8 cellular contexts compared by ENCODE assay signal in genomic region chr6:79544299-79544927, GRCh38. TPM values are rescaled to one million over a fixed set of nuclear protein-coding genes. Genes with fewer than 3 reads are reported as not detected.
DNase-seq lines count a peak whose midpoint lies in the region; ATAC-seq and TF ChIP-seq lines count a peak whose summit lies in the region.

No MANE protein-coding gene starts in this region.

- DNase-seq in SHP77 (lab: John Stamatoyannopoulos, UW) (peak; percentile 16 to 18), SHP77 treated with DMSO at 0.1 percent for 48 hours (lab: John Stamatoyannopoulos, UW) (no peak), SJSA1 (ENCODE audit: low read depth in 1 of 2, low spot score in 2 of 2) (peak in 1 of 2 experiments; percentile 32), hepatocyte (ENCODE audit: low spot score) (no peak), tibial artery (no peak), lower leg skin (ENCODE audit: low spot score in 2 of 2) (no peak)
- no peak for DNase-seq in activated T-helper 1 cell treated with anti-CD3 and anti-CD28 coated beads, Interleukin-12 subunit alpha, Interleukin-12 subunit beta, Interleukin-2, Interleukin-4 antibody, amounts not matched to agents 30 ng/mL and 10 ng/mL and 1 ng/mL, durations not matched to agents 14 hours and 24 hours and 36 hours (ENCODE audit: low spot score)

- H3K4me3 Mint-ChIP-seq in activated T-helper 1 cell treated with anti-CD3 and anti-CD28 coated beads, Interleukin-12 subunit alpha, Interleukin-12 subunit beta, Interleukin-2, Interleukin-4 antibody, amounts not matched to agents 30 ng/mL and 10 ng/mL and 1 ng/mL, durations not matched to agents 14 hours and 24 hours and 36 hours = no peak overlapping the region

- peaks cover 26% of the 10 kb centered on the region for H3K4me1 ChIP-seq in SJSA1 (replicated peaks)
- peaks cover 9% of the 10 kb centered on the region for H3K4me1 ChIP-seq in hepatocyte (ENCODE audit: insufficient read depth)
- H3K4me1 ChIP-seq in tibial artery = peaks cover 0 to 27% (median 17%) of the 10 kb centered on the region in 4 donors

- no peaks in the 10 kb centered on the region for H3K9me2 ChIP-seq in hepatocyte (replicated peaks; ENCODE audit: insufficient read depth)

- H3K4me2 ChIP-seq in hepatocyte = peak overlapping the region; percentile 47

- H3K4me3 ChIP-seq in SJSA1 (no peak overlapping the region), hepatocyte (no peak overlapping the region), tibial artery (peak overlapping the region; percentile 30 to 35), lower leg skin (ENCODE audit: low read depth, poor library complexity, severe bottlenecking) (no peak overlapping the region)

- 51% methylated on average over 2 of the region's 2 CpGs for WGBS in hepatocyte (ENCODE audit: low lambda C conversion rate, missing lambda C conversion rate)
- WGBS in lower leg skin, 2 donors = 56 to 71% methylated on average over 2 of the region's 2 CpGs

- ATAC-seq in HG03039 (IDR thresholded peaks at IDR 0.05; ENCODE audit: unreplicated experiment) = peak; percentile 38

- no peak overlapping the region for H2AFZ ChIP-seq in hepatocyte

- H3K27ac ChIP-seq in SJSA1 (peak overlapping the region; percentile 60), hepatocyte (peak overlapping the region; percentile 66), tibial artery (peak overlapping the region; percentile 46 to 68)

- no peak for TF ChIP-seq CTCF in hepatocyte (IDR thresholded peaks at IDR 0.05; ENCODE audit: poor library complexity)
- TF ChIP-seq CTCF in tibial artery (IDR thresholded peaks at IDR 0.05) = no peak
- TF ChIP-seq CTCF in lower leg skin (IDR thresholded peaks at IDR 0.05) = no peak

- no peaks in the 10 kb centered on the region for H3K27me3 ChIP-seq in SJSA1 (replicated peaks)
- H3K27me3 ChIP-seq in hepatocyte = no peaks in the 10 kb centered on the region
- H3K27me3 ChIP-seq in tibial artery = no peaks in the 10 kb centered on the region

- TF ChIP-seq POLR2A in lower leg skin (IDR thresholded peaks at IDR 0.05) = no peak

- H3K27me3 Mint-ChIP-seq in activated T-helper 1 cell treated with anti-CD3 and anti-CD28 coated beads, Interleukin-12 subunit alpha, Interleukin-12 subunit beta, Interleukin-2, Interleukin-4 antibody, amounts not matched to agents 30 ng/mL and 10 ng/mL and 1 ng/mL, durations not matched to agents 14 hours and 24 hours and 36 hours (ENCODE audit: insufficient read depth) = no peaks in the 10 kb centered on the region

- H4K20me1 ChIP-seq in hepatocyte (ENCODE audit: insufficient read depth, poor library complexity, severe bottlenecking) = no peaks in the 10 kb centered on the region

- H3K27ac Mint-ChIP-seq in activated T-helper 1 cell treated with anti-CD3 and anti-CD28 coated beads, Interleukin-12 subunit alpha, Interleukin-12 subunit beta, Interleukin-2, Interleukin-4 antibody, amounts not matched to agents 30 ng/mL and 10 ng/mL and 1 ng/mL, durations not matched to agents 14 hours and 24 hours and 36 hours = no peak overlapping the region

- no peaks in the 10 kb centered on the region for H3K36me3 Mint-ChIP-seq in activated T-helper 1 cell treated with anti-CD3 and anti-CD28 coated beads, Interleukin-12 subunit alpha, Interleukin-12 subunit beta, Interleukin-2, Interleukin-4 antibody, amounts not matched to agents 30 ng/mL and 10 ng/mL and 1 ng/mL, durations not matched to agents 14 hours and 24 hours and 36 hours (ENCODE audit: low read depth)

- H3K36me3 ChIP-seq in SJSA1 (0 out of 2 replicates have a peak, but pooled peaks cover 4% of the 10 kb centered on the region), hepatocyte (replicated peaks; ENCODE audit: insufficient read depth, low read depth) (no peaks in the 10 kb centered on the region), tibial artery (peaks cover 0 to 16% (median 6%) of the 10 kb centered on the region in 3 donors)

- intact Hi-C loops in tibial artery (cut with DNase I; ENCODE audit: low total_unique reads) = no loop called here
- intact Hi-C loops in activated T-helper 1 cell treated with anti-CD3 and anti-CD28 coated beads, Interleukin-12 subunit alpha, Interleukin-12 subunit beta, Interleukin-2, Interleukin-4 antibody, amounts not matched to agents 30 ng/mL and 10 ng/mL and 1 ng/mL, durations not matched to agents 14 hours and 24 hours and 36 hours (cut with micrococcal nuclease) = no loop called here
- intact Hi-C loops in lower leg skin (cut with DNase I; ENCODE audit: low total_unique reads) = no loop called here

- peaks cover 5% of the 10 kb centered on the region for H3K79me2 ChIP-seq in hepatocyte

- H3K4me1 Mint-ChIP-seq in activated T-helper 1 cell treated with anti-CD3 and anti-CD28 coated beads, Interleukin-12 subunit alpha, Interleukin-12 subunit beta, Interleukin-2, Interleukin-4 antibody, amounts not matched to agents 30 ng/mL and 10 ng/mL and 1 ng/mL, durations not matched to agents 14 hours and 24 hours and 36 hours (ENCODE audit: low read depth) = no peaks in the 10 kb centered on the region

- H3K9me3 ChIP-seq in SJSA1 (replicated peaks) = no peaks in the 10 kb centered on the region
- H3K9me3 ChIP-seq in hepatocyte (ENCODE audit: low read depth) = no peaks in the 10 kb centered on the region
- H3K9me3 ChIP-seq in tibial artery = no peaks in the 10 kb centered on the region

- H3K9me3 Mint-ChIP-seq in activated T-helper 1 cell treated with anti-CD3 and anti-CD28 coated beads, Interleukin-12 subunit alpha, Interleukin-12 subunit beta, Interleukin-2, Interleukin-4 antibody, amounts not matched to agents 30 ng/mL and 10 ng/mL and 1 ng/mL, durations not matched to agents 14 hours and 24 hours and 36 hours = no peaks in the 10 kb centered on the region

RNA-seq across cellular contexts. Expression of gene LCA5, which starts 7.2 kb away (rescaled TPM):
- 10.1 and 10.2 TPM in 2 replicates for total RNA-seq in SJSA1 (2014; rRNA removed; shearing (Covaris generic))
- total RNA-seq in hepatocyte = 4.5 and 5.6 TPM in 2 replicates
- polyA plus RNA-seq in hepatocyte = 2.4 and 3.6 TPM in 2 replicates
- 0.08 and 0.17 TPM in 2 replicates for total RNA-seq in activated T-helper 1 cell treated with anti-CD3 and anti-CD28 coated beads, Interleukin-12 subunit alpha, Interleukin-12 subunit beta, Interleukin-2, Interleukin-4 antibody, amounts not matched to agents 30 ng/mL and 10 ng/mL and 1 ng/mL, durations not matched to agents 14 hours and 24 hours and 36 hours
- total RNA-seq in lower leg skin = 1 to 10 TPM; 1.8 to 2.8 (median 2.2) TPM

Comparison
In these comparisons a context has a peak if more than half of its experiments do, and no peak if none do; other contexts are left out.
1. DNase-seq: peak in SHP77 (2 of 2); none in SHP77 treated with DMSO at 0.1 percent for 48 hours (single experiment), hepatocyte (single experiment), tibial artery (0 of 2), activated T-helper 1 cell treated with anti-CD3 and anti-CD28 coated beads, Interleukin-12 subunit alpha, Interleukin-12 subunit beta, Interleukin-2, Interleukin-4 antibody, amounts not matched to agents 30 ng/mL and 10 ng/mL and 1 ng/mL, durations not matched to agents 14 hours and 24 hours and 36 hours (single experiment) and lower leg skin (0 of 2).
2. H3K4me3 ChIP-seq: peak in tibial artery (2 of 2); none in SJSA1 (single experiment), hepatocyte (single experiment) and lower leg skin (single experiment).
3. Peak in every context shown above with its lines, with median percentiles within 50 percentile points of each other: H3K27ac ChIP-seq.